In the genomic region with DNA sequence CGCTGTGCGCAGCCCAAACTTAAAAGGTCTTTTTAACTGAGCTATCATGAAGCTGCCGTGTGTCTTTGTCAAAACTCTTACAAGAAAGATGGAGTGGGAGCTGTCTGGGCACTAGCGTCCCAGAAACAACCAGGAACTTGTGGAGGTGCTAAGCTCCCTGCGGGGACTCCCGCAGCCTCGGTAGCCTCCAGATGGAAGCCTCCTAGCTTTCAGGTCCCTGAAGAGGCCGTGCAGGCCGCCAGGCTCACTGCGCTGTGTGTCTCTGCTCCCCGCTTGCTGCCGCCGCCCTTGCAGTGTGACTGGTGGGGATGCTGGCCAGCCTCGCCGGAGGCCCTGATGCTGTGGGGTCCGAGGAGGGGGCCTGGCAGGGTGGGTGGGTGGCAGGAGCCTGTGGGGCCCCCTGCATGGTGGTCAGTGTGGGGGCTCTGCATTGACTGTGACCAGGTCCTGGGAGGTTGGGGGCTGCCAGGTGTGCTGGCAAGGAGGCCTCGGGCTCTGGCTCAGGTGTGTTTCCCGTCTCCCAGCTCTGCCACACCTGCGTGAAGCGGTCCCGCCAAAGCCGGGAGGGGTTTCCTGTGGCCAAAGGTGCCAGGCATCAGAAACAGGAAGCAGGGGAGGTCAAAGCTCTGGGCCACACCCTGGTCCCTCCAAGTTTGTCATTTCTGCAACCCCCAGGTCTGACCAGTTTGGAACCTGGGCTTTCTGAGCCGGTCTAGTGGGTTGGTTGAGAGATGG, we compare ENCODE assay signal across 8 cellular contexts. TPM values are rescaled to one million over a fixed set of nuclear protein-coding genes. Genes with fewer than 3 reads are reported as not detected.
DNase-seq lines count a peak whose midpoint lies in the region; ATAC-seq and TF ChIP-seq lines count a peak whose summit lies in the region.

No MANE protein-coding gene starts in this region.

- H3K27me3 ChIP-seq in AG04450 (ENCODE audit: control insufficient read depth, insufficient read depth, low read length) (no peaks in the 10 kb centered on the region), HUES64 (ENCODE audit: insufficient read depth, low read length) (peaks cover 17% of the 10 kb centered on the region), tibial artery (no peaks in the 10 kb centered on the region)

- H3K9ac ChIP-seq in HUES64 (ENCODE audit: low read depth, low read length): peak overlapping the region; percentile 59

- WGBS in HUES64: 58% methylated on average over 23 of the region's 23 CpGs

- intact Hi-C loops in tibial artery (cut with DNase I; ENCODE audit: low total_unique reads): no loop called here

- H3K36me3 ChIP-seq in HUES64 (ENCODE audit: insufficient read depth, low read length): no peaks in the 10 kb centered on the region
- no peaks in the 10 kb centered on the region for H3K36me3 ChIP-seq in tibial artery

- H3K4me1 ChIP-seq in HUES64 (ENCODE audit: insufficient read depth, low read length): peaks cover 7% of the 10 kb centered on the region
- peaks cover 0 to 76% (median 44%) of the 10 kb centered on the region in 4 donors for H3K4me1 ChIP-seq in tibial artery

- H3K4me3 ChIP-seq in AG04450 (ENCODE audit: low read depth, low read length) (peak overlapping the region; percentile 67), HUES64 (ENCODE audit: low read length) (peak overlapping the region; percentile 59), astrocyte of the spinal cord (ENCODE audit: low read depth, low read length) (peak overlapping the region; percentile 69), tibial artery (peak overlapping the region; percentile 75 to 78)

- POLR2A ChIA-PET in AG04450 (lab: Yijun Ruan, JAX): interaction anchor here (0.6 to 0.7 kb wide), 2 partner anchors 204 to 225 kb away, joined by 4 read pairs; no protein-coding TSS in a partner anchor

- ATAC-seq in left lobe of liver (no peak), GM19455 (IDR thresholded peaks at IDR 0.05; ENCODE audit: unreplicated experiment) (no peak), HG03039 (IDR thresholded peaks at IDR 0.05; ENCODE audit: unreplicated experiment) (no peak), omental fat pad (ENCODE audit: low FRiP score) (no peak)

- in situ Hi-C loops in astrocyte of the spinal cord (cut with HindIII; ENCODE audit: low sequenced_read_pairs): no loop called here

- CTCF ChIA-PET in AG04450 (lab: Charles Lee): interaction anchor here (0.7 kb wide), 1 partner anchor 38 kb away, joined by 3 read pairs; no protein-coding TSS in a partner anchor

- no peak for TF ChIP-seq CTCF in AG04450 (IDR thresholded peaks at IDR 0.05; ENCODE audit: low read depth, low read length)
- no peak for TF ChIP-seq CTCF in astrocyte of the spinal cord (IDR thresholded peaks at IDR 0.05; ENCODE audit: low read depth, low read length)
- no peak for TF ChIP-seq CTCF in tibial artery (IDR thresholded peaks at IDR 0.05)
- TF ChIP-seq CTCF in omental fat pad (IDR thresholded peaks at IDR 0.05): no peak

- H3K27ac ChIP-seq in AG04450 (ENCODE audit: low read depth, low read length) (no peak overlapping the region), HUES64 (ENCODE audit: low read depth, low read length) (no peak overlapping the region), tibial artery (peak overlapping the region in 1 of 2 donors; percentile 70)

- DNase-seq in AG04450 (ENCODE audit: low read depth, low spot score) (no peak), astrocyte of the spinal cord (ENCODE audit: low read depth, low spot score) (peak; percentile 26), left lobe of liver (ENCODE audit: low spot score) (peak; percentile 49), tibial artery (no peak), omental fat pad (ENCODE audit: low spot score) (no peak)

- H3K9me3 ChIP-seq in AG04450 (ENCODE audit: control insufficient read depth, insufficient read depth, low read length) (no peaks in the 10 kb centered on the region; the same call in 1 of the 2 replicates), HUES64 (ENCODE audit: insufficient read depth, low read depth, low read length) (no peaks in the 10 kb centered on the region), tibial artery (no peaks in the 10 kb centered on the region)

RNA-seq across cellular contexts. Expression of a gene that starts 1.2 kb away (rescaled TPM):
- 8.7 and 11.8 TPM in 2 replicates for polyA plus RNA-seq in AG04450 (2011; rRNA removed)
- 7.1 and 9.2 TPM in 2 replicates for polyA minus RNA-seq in AG04450 (2011; rRNA and poly(A)+ RNA removed)
- polyA plus RNA-seq in HUES64 (2013, experiment 1 of 2): 32.5 TPM
- 33.3 TPM for polyA plus RNA-seq in HUES64 (2013, experiment 2 of 2)
- total RNA-seq in left lobe of liver (25.9 TPM), omental fat pad (10 to 100 TPM; 18.3 to 43.1 (median 28.4) TPM)

RNA-seq across cellular contexts. Expression of a gene that starts 13.9 kb away (rescaled TPM):
- 6.8 and 9.4 TPM in 2 replicates for polyA plus RNA-seq in AG04450 (2011; rRNA removed)
- polyA minus RNA-seq in AG04450 (2011; rRNA and poly(A)+ RNA removed): 3.4 and 4.9 TPM in 2 replicates
- polyA plus RNA-seq in HUES64 (2013, experiment 1 of 2): 10.9 TPM
- polyA plus RNA-seq in HUES64 (2013, experiment 2 of 2): 10.3 TPM
- total RNA-seq in left lobe of liver: 85.2 TPM
- total RNA-seq in omental fat pad: 10 to 100 TPM; 21.2 to 38.3 (median 31.9) TPM

RNA-seq across cellular contexts. Expression of a gene that starts 16.4 kb away (rescaled TPM):
- polyA plus RNA-seq in AG04450 (2011; rRNA removed): 0.93 and 1.1 TPM in 2 replicates
- 0.17 and 0.28 TPM in 2 replicates for polyA minus RNA-seq in AG04450 (2011; rRNA and poly(A)+ RNA removed)
- polyA plus RNA-seq in HUES64 (2013, experiment 1 of 2): 3.0 TPM
- 2.9 TPM for polyA plus RNA-seq in HUES64 (2013, experiment 2 of 2)
- total RNA-seq in left lobe of liver (10.6 TPM), omental fat pad (1 to 10 TPM; 1.3 to 1.8 (median 1.6) TPM)

RNA-seq across cellular contexts. Expression of a gene that starts 57.9 kb away (rescaled TPM):
- 8.5 and 10.8 TPM in 2 replicates for polyA plus RNA-seq in AG04450 (2011; rRNA removed)
- 11.9 and 12.7 TPM in 2 replicates for polyA minus RNA-seq in AG04450 (2011; rRNA and poly(A)+ RNA removed)
- 15.8 TPM for polyA plus RNA-seq in HUES64 (2013, experiment 1 of 2)
- 16.8 TPM for polyA plus RNA-seq in HUES64 (2013, experiment 2 of 2)
- total RNA-seq in left lobe of liver (21.3 TPM), omental fat pad (10 to 100 TPM; 32.7 to 52.2 (median 33.5) TPM)

Comparison
In these comparisons a context has a peak if more than half of its experiments do, and no peak if none do; other contexts are left out.
1. DNase-seq: peak in astrocyte of the spinal cord (single experiment) and left lobe of liver (single experiment); none in AG04450 (single experiment), tibial artery (0 of 2) and omental fat pad (single experiment).
2. Peak in every context shown above with its lines, with median percentiles within 50 percentile points of each other: H3K4me3 ChIP-seq.